ENCODE assay signal across 15 cellular contexts in genomic region chr2:196201229-196201998, GRCh38. TPM values are rescaled to one million over a fixed set of nuclear protein-coding genes. Genes with fewer than 3 reads are reported as not detected.
DNase-seq lines count a peak whose midpoint lies in the region; ATAC-seq and TF ChIP-seq lines count a peak whose summit lies in the region.
"Had no signal": no experiment of that assay in that cellular context is flagged by ENCODE, and none has a peak within 500 bp of the region (broad histone marks: within the 10 kb centered on the region; RNA-seq: fewer than 3 reads in every experiment).

No MANE protein-coding gene starts in this region.

- H3K79me2 ChIP-seq in mammary epithelial cell (ENCODE audit: insufficient read depth, low read length), result no peaks in the 10 kb centered on the region
- H3K79me2 ChIP-seq: parathyroid adenoma had no signal

- TF ChIP-seq POLR2A in breast epithelium (IDR thresholded peaks at IDR 0.05) (no peak), upper lobe of left lung (IDR thresholded peaks at IDR 0.05) (no peak)

- intact Hi-C loops in mammary epithelial cell (cut with micrococcal nuclease), result no loop called here
- intact Hi-C loops in breast epithelium (cut with DNase I; ENCODE audit: low total_unique reads), result no loop called here

- H4K20me1 ChIP-seq in mammary epithelial cell (ENCODE audit: insufficient read depth, low read length), result no peaks in the 10 kb centered on the region

- peak overlapping the region; percentile 89 for H3K27ac Mint-ChIP-seq in activated CD4-positive, alpha-beta memory T cell treated with anti-CD3 and anti-CD28 coated beads, Interleukin-2, amount 10 ng/mL, durations not matched to agents 7 days and 5 days
- H3K27ac Mint-ChIP-seq in stimulated activated naive CD8-positive, alpha-beta T cell treated with anti-CD3 and anti-CD28 coated beads, Interleukin-15, amount 100 ng/mL, for 72 hours, result peak overlapping the region; percentile 68 to 95

- H3K9me3 ChIP-seq in mammary epithelial cell (replicated peaks; ENCODE audit: insufficient read depth, low read length) (no peaks in the 10 kb centered on the region), breast epithelium (no peaks in the 10 kb centered on the region), upper lobe of left lung (no peaks in the 10 kb centered on the region)

- H3K27me3 Mint-ChIP-seq in activated CD4-positive, alpha-beta memory T cell treated with anti-CD3 and anti-CD28 coated beads, Interleukin-2, amount 10 ng/mL, durations not matched to agents 7 days and 5 days, result no peaks in the 10 kb centered on the region
- H3K27me3 Mint-ChIP-seq in stimulated activated naive CD8-positive, alpha-beta T cell treated with anti-CD3 and anti-CD28 coated beads, Interleukin-15, amount 100 ng/mL, for 72 hours, result no peaks in the 10 kb centered on the region

- POLR2A ChIA-PET in activated CD4-positive, alpha-beta memory T cell treated with anti-CD3 and anti-CD28 coated beads, Interleukin-2, amount 10 ng/mL, durations not matched to agents 7 days and 5 days (lab: Charles Lee), result interaction anchor here (0.8 to 8.9 kb wide), 22 partner anchors 10 to 123 kb away, joined by 3 to 88 read pairs (median 8); partner anchors contain the start of gene STK17B

- H3K36me3 Mint-ChIP-seq in activated CD4-positive, alpha-beta memory T cell treated with anti-CD3 and anti-CD28 coated beads, Interleukin-2, amount 10 ng/mL, durations not matched to agents 7 days and 5 days (ENCODE audit: low read depth), result peaks cover 3% of the 10 kb centered on the region

- peak overlapping the region; percentile 64 for H3K4me3 Mint-ChIP-seq in activated CD4-positive, alpha-beta memory T cell treated with anti-CD3 and anti-CD28 coated beads, Interleukin-2, amount 10 ng/mL, durations not matched to agents 7 days and 5 days
- H3K4me3 Mint-ChIP-seq in stimulated activated naive CD8-positive, alpha-beta T cell treated with anti-CD3 and anti-CD28 coated beads, Interleukin-15, amount 100 ng/mL, for 72 hours, result peak overlapping the region; percentile 45 to 71

- CTCF ChIA-PET in mammary epithelial cell (lab: Charles Lee; ENCODE audit: low non-redundant PET), result no interaction called here
- CTCF ChIA-PET in activated CD4-positive, alpha-beta memory T cell treated with anti-CD3 and anti-CD28 coated beads, Interleukin-2, amount 10 ng/mL, durations not matched to agents 7 days and 5 days (lab: Charles Lee), result interaction anchor here (0.7 to 2.3 kb wide), 7 partner anchors 9 to 75 kb away, joined by 3 to 6 read pairs (median 4); no protein-coding TSS in a partner anchor

- in situ Hi-C loops in mammary epithelial cell (cut with MboI; ENCODE audit: low sequenced_read_pairs in 2 of 2), result no loop called here

- H3K9ac ChIP-seq in mammary epithelial cell (ENCODE audit: insufficient read depth, low read length), result no peak overlapping the region
- H3K9ac ChIP-seq: parathyroid adenoma had no signal

- BruUV-seq in mammary epithelial cell (replicated peaks; lab: Mats Ljungman, UMichigan), result no TSS peak

- H3K4me1 ChIP-seq in mammary epithelial cell (ENCODE audit: insufficient read depth, low read length) (peaks cover 3% of the 10 kb centered on the region), breast epithelium (peaks cover under 1 to 14% of the 10 kb centered on the region in 2 donors), upper lobe of left lung (peaks cover 0 to 23% (median 13%) of the 10 kb centered on the region in 4 donors)
- H3K4me1 ChIP-seq: parathyroid adenoma had no signal

- peak overlapping the region; percentile 42 for H2AFZ ChIP-seq in mammary epithelial cell (ENCODE audit: low read depth, low read length)
- H2AFZ ChIP-seq: parathyroid adenoma had no signal

- WGBS in mammary epithelial cell (ENCODE audit: low coverage, missing lambda C conversion rate), result 59% methylated on average over 5 of the region's 5 CpGs
- 74 to 76% methylated on average over 5 of the region's 5 CpGs for WGBS in upper lobe of left lung, 2 donors

- dilution Hi-C loops in mammary epithelial cell (cut with HindIII; ENCODE audit: low sequenced_read_pairs), result no loop called here

- DNase-seq in mammary epithelial cell, result no peak
- DNase-seq in breast epithelium (ENCODE audit: low spot score in 2 of 2), result no peak
- no peak for DNase-seq in activated CD4-positive, alpha-beta memory T cell treated with anti-CD3 and anti-CD28 coated beads, Interleukin-2, amount 10 ng/mL, durations not matched to agents 7 days and 5 days
- DNase-seq in fibroblast of the aortic adventitia (ENCODE audit: low read depth), result peak; percentile 25
- DNase-seq in stimulated activated naive CD8-positive, alpha-beta T cell treated with anti-CD3 and anti-CD28 coated beads, Interleukin-15, amount 100 ng/mL, for 72 hours, result no peak
- no peak for DNase-seq in upper lobe of left lung
- DNase-seq: DMS53, H7, MV-4-11, NCI-H2171 treated with DMSO at 0.1 percent for 48 hours, PC-3 had no signal

- H3K36me3 ChIP-seq in mammary epithelial cell (ENCODE audit: insufficient read depth, low read length), result no peaks in the 10 kb centered on the region
- no peaks in the 10 kb centered on the region for H3K36me3 ChIP-seq in breast epithelium
- H3K36me3 ChIP-seq in upper lobe of left lung, result peaks cover 0 to 11% (median 0%) of the 10 kb centered on the region in 4 donors

- TF ChIP-seq EP300 in upper lobe of left lung (IDR thresholded peaks at IDR 0.05), result no peak

- H3K4me3 ChIP-seq in mammary epithelial cell (replicated peaks in 1 of 3; ENCODE audit: insufficient read depth in 1 of 3, low read depth in 2 of 3, low read length in 3 of 3) (no peak overlapping the region), breast epithelium (no peak overlapping the region), fibroblast of the aortic adventitia (ENCODE audit: low read depth, low read length) (no peak overlapping the region), upper lobe of left lung (no peak overlapping the region)
- H3K4me3 ChIP-seq: lung had no signal

- H3K9me3 Mint-ChIP-seq in activated CD4-positive, alpha-beta memory T cell treated with anti-CD3 and anti-CD28 coated beads, Interleukin-2, amount 10 ng/mL, durations not matched to agents 7 days and 5 days, result peaks cover 3% of the 10 kb centered on the region
- no peaks in the 10 kb centered on the region for H3K9me3 Mint-ChIP-seq in stimulated activated naive CD8-positive, alpha-beta T cell treated with anti-CD3 and anti-CD28 coated beads, Interleukin-15, amount 100 ng/mL, for 72 hours

- H3K4me1 Mint-ChIP-seq in activated CD4-positive, alpha-beta memory T cell treated with anti-CD3 and anti-CD28 coated beads, Interleukin-2, amount 10 ng/mL, durations not matched to agents 7 days and 5 days, result peaks cover 50% of the 10 kb centered on the region
- peaks cover 47% of the 10 kb centered on the region for H3K4me1 Mint-ChIP-seq in stimulated activated naive CD8-positive, alpha-beta T cell treated with anti-CD3 and anti-CD28 coated beads, Interleukin-15, amount 100 ng/mL, for 72 hours

- H3K27me3 ChIP-seq in mammary epithelial cell (ENCODE audit: insufficient read depth, low read length) (no peaks in the 10 kb centered on the region), breast epithelium (no peaks in the 10 kb centered on the region), upper lobe of left lung (no peaks in the 10 kb centered on the region)

- ATAC-seq in stimulated activated naive CD8-positive, alpha-beta T cell treated with anti-CD3 and anti-CD28 coated beads, Interleukin-15, amount 100 ng/mL, for 72 hours, result no peak
- ATAC-seq in HG03097 (IDR thresholded peaks at IDR 0.05; ENCODE audit: low FRiP score, unreplicated experiment) (no peak), upper lobe of left lung (ENCODE audit: low FRiP score in 2 of 2) (no peak), HG02798 (IDR thresholded peaks at IDR 0.05; ENCODE audit: poor library complexity, unreplicated experiment) (no peak)
- ATAC-seq: PC-3 had no signal

- TF ChIP-seq CTCF in mammary epithelial cell (conservative IDR thresholded peaks at IDR 0.05 in 1 of 2, IDR thresholded peaks at IDR 0.05 in 1 of 2; ENCODE audit: extremely low read depth in 1 of 2, insufficient read depth in 1 of 2, low read depth in 1 of 2, low read length in 2 of 2) (no peak), breast epithelium (IDR thresholded peaks at IDR 0.05) (no peak), fibroblast of the aortic adventitia (IDR thresholded peaks at IDR 0.05; ENCODE audit: insufficient read depth, low read length) (no peak), upper lobe of left lung (IDR thresholded peaks at IDR 0.05) (no peak)

- H3K27ac ChIP-seq in mammary epithelial cell (ENCODE audit: insufficient read depth, low read depth, low read length), result no peak overlapping the region
- H3K27ac ChIP-seq in breast epithelium, result peak overlapping the region in 1 of 2 donors; percentile 43
- peak overlapping the region in 2 of 4 donors; percentile 40 to 42 for H3K27ac ChIP-seq in upper lobe of left lung
- H3K27ac ChIP-seq: parathyroid adenoma had no signal

- no peak overlapping the region for H3K4me2 ChIP-seq in mammary epithelial cell (ENCODE audit: insufficient read depth, low read depth, low read length)

RNA-seq across cellular contexts. Expression of gene STK17B, which starts 30.0 kb away (rescaled TPM):
- 10 to 100 TPM in 1 of 2 donors, 1 to 10 TPM in 1; 5.7 to 11.6 TPM for total RNA-seq in mammary epithelial cell
- polyA plus RNA-seq in mammary epithelial cell, result 4.3 TPM
- 3.7 TPM for polyA minus RNA-seq in mammary epithelial cell
- total RNA-seq in breast epithelium, result 10 to 100 TPM; 51.7 to 85.8 (median 57.7) TPM
- 100 to 1,000 TPM; 365 to 367 TPM for total RNA-seq in activated CD4-positive, alpha-beta memory T cell treated with anti-CD3 and anti-CD28 coated beads, Interleukin-2, amount 10 ng/mL, durations not matched to agents 7 days and 5 days
- total RNA-seq in fibroblast of the aortic adventitia (ENCODE audit: low replicate concordance), result 50.5 and 114 TPM in 2 replicates
- total RNA-seq in upper lobe of left lung, result 100 to 1,000 TPM in 1 of 6 donors, 10 to 100 TPM in 5; 19.3 to 120 (median 53.4) TPM
